In genomic region chr1:145995964-145996432, GRCh38 we compare ENCODE assay signal across 6 cellular contexts.
A peak's percentile ranks its signal among the peaks of the same experiment; 100 is the strongest.
DNase-seq lines count a peak whose midpoint lies in the region; ATAC-seq and TF ChIP-seq lines count a peak whose summit lies in the region.

No MANE protein-coding gene starts in this region.

- ATAC-seq in HG02840 (IDR thresholded peaks at IDR 0.05; ENCODE audit: low FRiP score, unreplicated experiment): no peak

- DNase-seq in NCI-H187 (lab: John Stamatoyannopoulos, UW): peak; percentile 33 to 71
- DNase-seq in NCI-H187 treated with DMSO at 0.1 percent for 48 hours (lab: John Stamatoyannopoulos, UW): no peak
- DNase-seq in choroid plexus epithelial cell (ENCODE audit: low read depth): no peak
- no peak for DNase-seq in retinal pigment epithelial cell (ENCODE audit: low read depth)
- no peak for DNase-seq in 8988T

- no peak for TF ChIP-seq CTCF in choroid plexus epithelial cell (conservative IDR thresholded peaks at IDR 0.05; ENCODE audit: low read depth, low read length)
- no peak for TF ChIP-seq CTCF in retinal pigment epithelial cell (conservative IDR thresholded peaks at IDR 0.05; ENCODE audit: low read depth, low read length)

- H3K4me3 ChIP-seq in choroid plexus epithelial cell (ENCODE audit: low read depth, low read length) (peak overlapping the region; percentile 93), retinal pigment epithelial cell (ENCODE audit: low read length) (peak overlapping the region; percentile 98)

Comparison
In these comparisons a context has a peak if more than half of its experiments do, and no peak if none do; other contexts are left out.
1. DNase-seq: peak in NCI-H187 (2 of 2); none in NCI-H187 treated with DMSO at 0.1 percent for 48 hours (single experiment), choroid plexus epithelial cell (single experiment), retinal pigment epithelial cell (single experiment) and 8988T (single experiment).